Comparison of ENCODE assay signal across 26 cellular contexts in the genomic region with DNA sequence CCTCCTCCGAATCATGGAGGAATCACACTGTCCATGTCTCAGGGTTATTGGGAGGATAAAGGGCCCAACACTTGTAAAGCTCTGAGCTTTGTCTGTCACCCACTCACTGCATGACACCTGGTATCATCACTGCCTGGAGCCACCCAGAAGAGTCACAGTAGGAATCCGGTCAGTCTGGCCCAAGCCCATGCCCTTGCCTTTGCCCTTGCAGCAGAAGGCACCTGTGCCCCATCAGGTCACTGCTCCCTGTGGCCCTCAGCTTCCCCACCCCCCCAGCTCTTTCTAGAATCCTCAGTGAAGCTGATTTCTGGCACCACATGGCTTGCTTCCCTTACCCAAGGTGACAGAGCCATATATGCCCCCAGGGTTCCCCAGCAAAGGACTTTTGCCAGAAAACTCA. TPM values are rescaled to one million over a fixed set of nuclear protein-coding genes. Genes with fewer than 3 reads are reported as not detected.
"Had no signal": no experiment of that assay in that cellular context is flagged by ENCODE, and none has a peak within 500 bp of the region (broad histone marks: within the 10 kb centered on the region; RNA-seq: fewer than 3 reads in every experiment).

No MANE protein-coding gene starts in this region.

- H3K4me1 ChIP-seq: prostate gland had no signal

- H3K4me3 ChIP-seq: prostate gland, spleen had no signal

- H3K9me3 ChIP-seq: prostate gland, SK-N-SH, spleen had no signal

- H3K36me3 ChIP-seq: brain microvascular endothelial cell, prostate gland, spleen had no signal

- DNase-seq: activated CD4-positive, alpha-beta T cell treated with anti-CD3 and anti-CD28 coated beads for 48 hours; activated CD4-positive, CD25-positive, alpha-beta regulatory T cell; activated CD8-positive, alpha-beta T cell treated with anti-CD3 and anti-CD28 coated beads, Interleukin-2, amount 10 ng/mL, durations not matched to agents 7 days and 5 days; activated naive CD4-positive, alpha-beta T cell treated with anti-CD3 and anti-CD28 coated beads for 36 hours; activated naive CD8-positive, alpha-beta T cell treated with anti-CD3 and anti-CD28 coated beads, Interleukin-2, amount 50 U/mL, for 24 hours; activated T-cell treated with anti-CD3 and anti-CD28 coated beads, Interleukin-2, amount 50 U/mL, for 24 hours; anterior cingulate cortex; brain microvascular endothelial cell; effector CD4-positive, alpha-beta T cell; hippocampal formation; mammary epithelial cell; SHP77 treated with DMSO at 0.1 percent for 48 hours; SK-N-SH; spleen; stimulated activated CD4-positive, alpha-beta T cell treated with anti-CD3 and anti-CD28 coated beads, Interleukin-4, amount 100 ng/mL, for 4 hours; T-cell; T-helper 9 cell had no signal

- H3K9ac ChIP-seq: SK-N-SH had no signal

- ATAC-seq: activated CD8-positive, alpha-beta T cell treated with anti-CD3 and anti-CD28 coated beads, Interleukin-2, amount 10 ng/mL, durations not matched to agents 7 days and 5 days; activated naive CD8-positive, alpha-beta T cell treated with anti-CD3 and anti-CD28 coated beads, Interleukin-2, amount 50 U/mL, for 24 hours; left lobe of liver; sciatic nerve; stimulated activated memory B cell treated with anti-CD40 and anti-IgM and Interleukin-4, amounts not matched to agents 10 μg/mL and 1 μg/mL and 100 μg/mL, for 72 hours; T-cell had no signal

- H3K4me2 ChIP-seq: SK-N-SH had no signal

- H3K27ac ChIP-seq: brain microvascular endothelial cell, prostate gland, spleen had no signal

RNA-seq across cellular contexts. Expression of a gene that starts 14.4 kb away (rescaled TPM):
- total RNA-seq: activated T-helper 2 cell treated with anti-CD3 and anti-CD28 coated beads, Interferon-gamma antibody, Interleukin-2, Interleukin-4, amounts not matched to agents 10 μg/mL and 5 μg/mL and 100 μg/mL, durations not matched to agents 14 hours and 24 hours and 36 hours; glomerular endothelial cell; mammary epithelial cell; mononuclear cell had no signal
- polyA plus RNA-seq: mammary epithelial cell had no signal

RNA-seq across cellular contexts. Expression of a gene that starts 28.3 kb away (rescaled TPM):
- total RNA-seq: activated CD8-positive, alpha-beta T cell treated with anti-CD3 and anti-CD28 coated beads, Interleukin-2, amount 10 ng/mL, durations not matched to agents 7 days and 5 days; activated naive CD4-positive, alpha-beta T cell treated with anti-CD3 and anti-CD28 coated beads for 36 hours; activated T-helper 2 cell treated with anti-CD3 and anti-CD28 coated beads, Interferon-gamma antibody, Interleukin-2, Interleukin-4, amounts not matched to agents 10 μg/mL and 5 μg/mL and 100 μg/mL, durations not matched to agents 14 hours and 24 hours and 36 hours; glomerular endothelial cell; left lobe of liver; mammary epithelial cell; mononuclear cell; neural crest cell; osteoblast; prostate gland; spleen; T-cell had no signal
- polyA plus RNA-seq: mammary epithelial cell, spleen had no signal
